Comparison of ENCODE assay signal across 10 cellular contexts in the genomic region with DNA sequence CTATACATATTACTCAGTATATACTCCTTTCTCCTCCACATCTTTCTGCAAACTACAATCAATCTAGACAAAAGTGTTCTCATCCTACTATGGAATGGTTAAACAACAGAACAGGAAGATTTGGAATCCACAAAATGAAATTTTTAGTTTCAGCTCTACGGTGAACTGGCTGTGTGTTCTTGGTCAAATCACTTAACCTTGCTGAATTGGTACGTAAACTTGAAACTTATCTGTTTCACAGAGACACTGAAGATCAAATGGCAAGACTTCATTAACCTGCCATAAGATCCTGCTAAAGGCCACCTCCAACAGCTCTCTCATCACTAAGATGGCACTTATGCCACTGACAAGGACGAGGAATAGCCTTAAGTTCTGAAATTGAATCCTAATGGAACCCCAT. TPM values are rescaled to one million over a fixed set of nuclear protein-coding genes. Genes with fewer than 3 reads are reported as not detected.
A peak's percentile ranks its signal among the peaks of the same experiment; 100 is the strongest.
DNase-seq lines count a peak whose midpoint lies in the region; ATAC-seq, FAIRE-seq and TF ChIP-seq lines count a peak whose summit lies in the region.
"Had no signal": no experiment of that assay in that cellular context is flagged by ENCODE, and none has a peak within 500 bp of the region (broad histone marks: within the 10 kb centered on the region; RNA-seq: fewer than 3 reads in every experiment).

No MANE protein-coding gene starts in this region.

- H3K79me2 ChIP-seq in ACC112 (ENCODE audit: control insufficient read depth, insufficient read depth, low read length, unreplicated experiment) (peaks cover 59% of the 10 kb centered on the region), GM12878 (ENCODE audit: control insufficient read depth, insufficient read depth, low read length) (peaks cover 39% of the 10 kb centered on the region)

- TF ChIP-seq EP300 in GM12878 (IDR thresholded peaks at IDR 0.05; ENCODE audit: borderline replicate concordance in 1 of 2, control insufficient read depth in 1 of 2, low read depth in 2 of 2, low read length in 2 of 2) = no peak

- DNase-seq in HFF-Myc (ENCODE audit: extremely low read depth, low read depth) = no peak
- DNase-seq in GM12878 (ENCODE audit: low read depth, low spot score) = no peak
- no peak for DNase-seq in NAMALWA (ENCODE audit: low spot score)
- no peak for DNase-seq in KBM-7
- DNase-seq: NCI-H2029 had no signal

- peak overlapping the region; percentile 94 for H3K4me2 ChIP-seq in GM12878 (ENCODE audit: control insufficient read depth, insufficient read depth)

- TF ChIP-seq POLR2A in GM12878 (IDR thresholded peaks at IDR 0.05; ENCODE audit: low read depth, low read length) = no peak

- no peak for TF ChIP-seq CTCF in HFF-Myc (IDR thresholded peaks at IDR 0.05; ENCODE audit: low read depth, low read length, missing control alignments)
- TF ChIP-seq CTCF in GM12878 (IDR thresholded peaks at IDR 0.05 in 2 of 3, conservative IDR thresholded peaks at IDR 0.05 in 1 of 3; ENCODE audit: control insufficient read depth in 2 of 3, extremely low read depth in 1 of 3, insufficient read depth in 1 of 3, low read depth in 3 of 3, low read length in 3 of 3) = no peak

- no peak overlapping the region for H2AFZ ChIP-seq in ACC112 (ENCODE audit: low read length, unreplicated experiment)
- H2AFZ ChIP-seq in GM12878 (ENCODE audit: control insufficient read depth, low read depth, low read length) = no peak overlapping the region

- intact Hi-C loops in GM12878 (cut with micrococcal nuclease; ENCODE audit: unreplicated experiment) = no loop called here

- FAIRE-seq in GM12878 (lab: Jason Lieb, UNC) = no peak

- in situ Hi-C loops in GM12878 (cut with MboI) (no loop called here), KBM-7 (cut with MboI; ENCODE audit: low pct_unique_long_range_greater_than_20kb, low sequenced_read_pairs) (loop anchor here (25.0 kb wide), 1 partner anchor 252 kb away; no protein-coding TSS in a partner anchor)

- SMC1A ChIA-PET in GM12878 (lab: Charles Lee; ENCODE audit: uncharacterized antibody, unreplicated experiment) = interaction anchor here (0.6 to 0.8 kb wide), 2 partner anchors 27 to 469 kb away, joined by 3 read pairs; no protein-coding TSS in a partner anchor

- H3K36me3 ChIP-seq in ACC112 (ENCODE audit: insufficient read depth, low read length) (peaks cover 19% of the 10 kb centered on the region), GM12878 (ENCODE audit: control insufficient read depth in 2 of 2, insufficient read depth in 2 of 2, low read length in 1 of 2) (peaks cover 3 to 7% of the 10 kb centered on the region in 2 experiments; a peak in 3 of 4 replicates), muscle layer of colon (ENCODE audit: insufficient read depth, low read length) (peaks cover 12% of the 10 kb centered on the region)

- H4K20me1 ChIP-seq in GM12878 (ENCODE audit: control insufficient read depth, insufficient read depth) = no peaks in the 10 kb centered on the region

- RAD21 ChIA-PET in GM12878 (lab: Charles Lee; ENCODE audit: unreplicated experiment) = interaction anchor here (1.3 to 1.8 kb wide), 2 partner anchors 76 to 248 kb away, joined by 4 read pairs; no protein-coding TSS in a partner anchor

- H3K9me3 ChIP-seq in GM12878 (replicated peaks; ENCODE audit: control insufficient read depth, insufficient read depth, low read length) (peaks cover 6% of the 10 kb centered on the region; the same call in 2 of the 3 replicates), muscle layer of colon (ENCODE audit: low read length) (no peaks in the 10 kb centered on the region)

- no peak overlapping the region for H3K27ac ChIP-seq in ACC112 (ENCODE audit: low read depth, low read length)
- H3K27ac ChIP-seq in GM12878 (ENCODE audit: control insufficient read depth, insufficient read depth) = no peak overlapping the region
- no peak overlapping the region for H3K27ac ChIP-seq in muscle layer of colon (ENCODE audit: low read depth, low read length)

- H3K4me1 ChIP-seq in ACC112 (ENCODE audit: control insufficient read depth, insufficient read depth, low read length, unreplicated experiment) (peaks cover 25% of the 10 kb centered on the region), GM12878 (ENCODE audit: control insufficient read depth, insufficient read depth, low read length) (no peaks in the 10 kb centered on the region), muscle layer of colon (ENCODE audit: insufficient read depth, low read length) (peaks cover 26% of the 10 kb centered on the region)

- H3K4me3 ChIP-seq in ACC112 (ENCODE audit: low read depth, low read length) (peak overlapping the region; percentile 93), HFF-Myc (replicated peaks; ENCODE audit: low read depth, low read length) (peak overlapping the region; percentile 77), GM12878 (peak overlapping the region; percentile 98), muscle layer of colon (ENCODE audit: low read depth in 1 of 2, low read length in 2 of 2) (peak overlapping the region; percentile 92 to 97)

- TF ChIP-seq RAD21 in GM12878 (IDR thresholded peaks at IDR 0.05; ENCODE audit: insufficient read depth, low read depth, low read length) = no peak

- H3K27me3 ChIP-seq in ACC112 (ENCODE audit: insufficient read depth, low read length) (no peaks in the 10 kb centered on the region), GM12878 (replicated peaks in 1 of 2; ENCODE audit: control insufficient read depth in 2 of 2, insufficient read depth in 2 of 2, low read length in 1 of 2) (no peaks in the 10 kb centered on the region), muscle layer of colon (ENCODE audit: control insufficient read depth in 1 of 2, insufficient read depth in 2 of 2, low read length in 2 of 2) (peaks cover 0 to 4% of the 10 kb centered on the region in 2 donors)

- WGBS in GM12878 (ENCODE audit: insufficient coverage, insufficient replicate concordance, low lambda C conversion rate, missing lambda C conversion rate) = 35% methylated on average over 3 of the region's 3 CpGs

- ATAC-seq in GM12878 (no peak), GM21737 (IDR thresholded peaks at IDR 0.05; ENCODE audit: unreplicated experiment) (no peak)
- no peak for ATAC-seq in activated CD4-positive, CD25-positive, alpha-beta regulatory T cell treated with anti-CD3 and anti-CD28 coated beads, Interleukin-2, amount 50 U/mL, for 24 hours

- CTCF ChIA-PET in GM12878 (lab: Yijun Ruan, JAX) = interaction anchor here (0.8 to 3.4 kb wide), 5 partner anchors 9 to 248 kb away, joined by 3 to 15 read pairs (median 4); a partner anchor contains a TSS

- no TSS peak for BruUV-seq in GM12878 (replicated peaks; lab: Mats Ljungman, UMichigan)

- POLR2A ChIA-PET in GM12878 (lab: Charles Lee) = no interaction called here

- H3K9ac ChIP-seq in GM12878 (ENCODE audit: control insufficient read depth, insufficient read depth, low read length) (no peak overlapping the region; the same call in 1 of the 2 replicates), muscle layer of colon (ENCODE audit: low read length) (peak overlapping the region; percentile 88)

RNA-seq across cellular contexts. Expression of a gene that starts 1.5 kb away (rescaled TPM):
- total RNA-seq in GM12878 (2013; cell fraction: nucleolus; rRNA removed) = 53.2 and 61.8 TPM in 2 replicates
- total RNA-seq in GM12878 (2014; rRNA removed) (41.1 and 53.0 TPM in 2 replicates), GM12878 (2014; rRNA removed; fragmentation: Illumina TruSeq; extraction: Trizol) (29.1 and 35.4 TPM in 2 replicates), GM12878 (2021) (89.8 and 92.3 TPM in 2 replicates)
- 18.3 TPM for polyA plus RNA-seq in GM12878 (2011; ENCODE audit: low read depth)
- polyA plus RNA-seq in GM12878 (2011; rRNA removed) (46.6 and 54.4 TPM in 2 replicates), GM12878 (2014; fragmentation: Illumina TruSeq; extraction: Trizol) (42.9 and 49.8 TPM in 2 replicates), GM12878 (2014; fragmentation: Nextera tagmentation; extraction: Ambion mirVana) (10 to 100 TPM; 25.0 to 30.7 TPM), GM12878 (2014; rRNA removed) (43.1 and 47.0 TPM in 2 replicates), GM12878 (2016; fragmentation: Nextera tagmentation; extraction: Ambion mirVana) (10 to 100 TPM; 75.2 to 77.4 TPM)
- polyA plus RNA-seq in GM12878 (2011; cell fraction: cytosol; rRNA removed) = 68.6 and 84.4 TPM in 2 replicates
- 88.9 and 94.6 TPM in 2 replicates for polyA plus RNA-seq in GM12878 (2011; cell fraction: nucleus; rRNA removed)
- 33.3 and 42.2 TPM in 2 replicates for polyA plus RNA-seq in GM12878 (2012)
- 105 and 108 TPM in 2 replicates for polyA minus RNA-seq in GM12878 (2011; rRNA and poly(A)+ RNA removed)
- 25.3 and 27.0 TPM in 2 replicates for polyA minus RNA-seq in GM12878 (2011; cell fraction: cytosol; rRNA and poly(A)+ RNA removed)
- 26.2 and 44.8 TPM in 2 replicates for polyA minus RNA-seq in GM12878 (2011; cell fraction: nucleus; rRNA and poly(A)+ RNA removed)

RNA-seq across cellular contexts. Expression of a gene that starts 52.2 kb away (rescaled TPM):
- 0.15 TPM in 1 of 2 replicates, not detected in the other for total RNA-seq in GM12878 (2013; cell fraction: nucleolus; rRNA removed)
- total RNA-seq in GM12878 (2014; rRNA removed) (0.11 TPM in 1 of 2 replicates, not detected in the other), GM12878 (2014; rRNA removed; fragmentation: Illumina TruSeq; extraction: Trizol) (not detected in 2 replicates), GM12878 (2021) (0.08 TPM in 1 of 2 replicates, not detected in the other)
- not detected for polyA plus RNA-seq in GM12878 (2011; ENCODE audit: low read depth)
- polyA plus RNA-seq in GM12878 (2011; rRNA removed) (0.37 and 0.90 TPM in 2 replicates), GM12878 (2014; fragmentation: Illumina TruSeq; extraction: Trizol) (0.01 TPM in 1 of 2 replicates, not detected in the other), GM12878 (2014; fragmentation: Nextera tagmentation; extraction: Ambion mirVana) (not detected), GM12878 (2014; rRNA removed) (0.03 TPM in 1 of 2 replicates, not detected in the other), GM12878 (2016; fragmentation: Nextera tagmentation; extraction: Ambion mirVana) (not detected)
- 0.87 and 1.0 TPM in 2 replicates for polyA plus RNA-seq in GM12878 (2011; cell fraction: cytosol; rRNA removed)
- polyA plus RNA-seq in GM12878 (2011; cell fraction: nucleus; rRNA removed) = 4.4 and 6.9 TPM in 2 replicates
- polyA plus RNA-seq in GM12878 (2012) = 0.01 and 0.03 TPM in 2 replicates
- 0.66 and 1.6 TPM in 2 replicates for polyA minus RNA-seq in GM12878 (2011; rRNA and poly(A)+ RNA removed)
- 0.40 and 0.62 TPM in 2 replicates for polyA minus RNA-seq in GM12878 (2011; cell fraction: cytosol; rRNA and poly(A)+ RNA removed)
- polyA minus RNA-seq in GM12878 (2011; cell fraction: nucleus; rRNA and poly(A)+ RNA removed) = 1.6 and 2.1 TPM in 2 replicates
- total RNA-seq: G401 had no signal
